In genomic region chr6:35400901-35401311, GRCh38 we compare ENCODE assay signal across 15 cellular contexts. TPM values are rescaled to one million over a fixed set of nuclear protein-coding genes. Genes with fewer than 3 reads are reported as not detected.
DNase-seq lines count a peak whose midpoint lies in the region; ATAC-seq, FAIRE-seq and TF ChIP-seq lines count a peak whose summit lies in the region.
"Had no signal": no experiment of that assay in that cellular context is flagged by ENCODE, and none has a peak within 500 bp of the region (broad histone marks: within the 10 kb centered on the region; RNA-seq: fewer than 3 reads in every experiment).

No MANE protein-coding gene starts in this region.

- no peak overlapping the region for H3K9ac ChIP-seq in K562 (ENCODE audit: insufficient read depth in 1 of 2, low read depth in 2 of 2, low read length in 2 of 2)

- no peak overlapping the region for H3K4me3 Mint-ChIP-seq in CD4-positive, alpha-beta memory T cell
- H3K4me3 Mint-ChIP-seq: CD14-positive monocyte had no signal

- peaks cover 11 to 12% of the 10 kb centered on the region in 2 donors for H3K36me3 Mint-ChIP-seq in CD4-positive, alpha-beta memory T cell

- no peak overlapping the region for H2AFZ ChIP-seq in K562 (ENCODE audit: low read depth, low read length)

- H3K36me3 ChIP-seq in CD4-positive, alpha-beta memory T cell (ENCODE audit: insufficient read depth, low read length): no peaks in the 10 kb centered on the region
- H3K36me3 ChIP-seq in K562 (ENCODE audit: control insufficient read depth, insufficient read depth, low read length): no peaks in the 10 kb centered on the region
- H3K36me3 ChIP-seq: prostate gland had no signal

- H3K4me1 ChIP-seq in CD4-positive, alpha-beta memory T cell (ENCODE audit: insufficient read depth, low read length): no peaks in the 10 kb centered on the region
- H3K4me1 ChIP-seq in K562 (replicated peaks in 1 of 2; ENCODE audit: control insufficient read depth in 2 of 2, insufficient read depth in 2 of 2, low read length in 2 of 2): peaks cover 2 to 5% of the 10 kb centered on the region in 2 experiments; a peak in 2 of 5 replicates
- H3K4me1 ChIP-seq: prostate gland had no signal

- H4K20me1 ChIP-seq in K562 (replicated peaks; ENCODE audit: control insufficient read depth, insufficient read depth, low read length): peaks cover 23% of the 10 kb centered on the region

- no peak for TF ChIP-seq CTCF in K562 (IDR thresholded peaks at IDR 0.05 in 2 of 3, conservative IDR thresholded peaks at IDR 0.05 in 1 of 3; ENCODE audit: insufficient read depth in 2 of 3, low read depth in 1 of 3, low read length in 3 of 3)

- no peaks in the 10 kb centered on the region for H3K9me3 Mint-ChIP-seq in CD4-positive, alpha-beta memory T cell
- H3K9me3 Mint-ChIP-seq: CD14-positive monocyte had no signal

- no peaks in the 10 kb centered on the region for H3K79me2 ChIP-seq in K562 (ENCODE audit: control insufficient read depth, insufficient read depth, low read length)

- peaks cover 14 to 42% (median 18%) of the 10 kb centered on the region in 4 donors for H3K4me1 Mint-ChIP-seq in CD4-positive, alpha-beta memory T cell
- H3K4me1 Mint-ChIP-seq: CD14-positive monocyte had no signal

- H3K27ac ChIP-seq in CD4-positive, alpha-beta memory T cell (ENCODE audit: low read depth, low read length): no peak overlapping the region
- no peak overlapping the region for H3K27ac ChIP-seq in K562 (ENCODE audit: extremely low read depth, low read depth, low read length)
- H3K27ac ChIP-seq: coronary artery, prostate gland had no signal

- TF ChIP-seq EP300 in K562 (IDR thresholded peaks at IDR 0.05; ENCODE audit: low read length): no peak

- peak overlapping the region in 5 of 7 donors; percentile 22 to 80 (median 67) for H3K27ac Mint-ChIP-seq in CD4-positive, alpha-beta memory T cell

- no peak overlapping the region for H3K4me2 ChIP-seq in K562 (ENCODE audit: insufficient read depth, low read length)

- 12% methylated on average over 5 of the region's 5 CpGs for WGBS in K562 (ENCODE audit: insufficient coverage, low coverage, missing lambda C conversion rate)

- H3K4me3 ChIP-seq in CD4-positive, alpha-beta memory T cell (ENCODE audit: low read length in 2 of 2): no peak overlapping the region
- no peak overlapping the region for H3K4me3 ChIP-seq in K562
- H3K4me3 ChIP-seq: coronary artery, lung, prostate gland had no signal

- intact Hi-C loops in CD4-positive, alpha-beta memory T cell (cut with micrococcal nuclease): no loop called here
- intact Hi-C loops in K562 (cut with micrococcal nuclease): no loop called here

- in situ Hi-C loops in K562 (cut with MboI): no loop called here

- POLR2A ChIA-PET in CD4-positive, alpha-beta memory T cell (lab: Charles Lee; ENCODE audit: partially characterized antibody): no interaction called here
- POLR2A ChIA-PET in K562 (lab: Yijun Ruan, JAX): interaction anchor here (1.1 to 1.4 kb wide), 3 partner anchors 9 to 16 kb away, joined by 3 to 4 read pairs (median 3); no protein-coding TSS in a partner anchor

- DNase-seq in CD4-positive, alpha-beta memory T cell: no peak
- DNase-seq in HT-29 (ENCODE audit: low spot score) (peak; percentile 97), K562 (ENCODE audit: extremely low read depth in 1 of 4, low spot score in 3 of 4) (no peak), mucosa of gallbladder (ENCODE audit: low spot score) (peak; percentile 23)
- DNase-seq: activated naive CD4-positive, alpha-beta T cell treated with Interleukin-2 at 50 U/mL for 16 hours; NCI-H146 had no signal

- TF ChIP-seq POLR2A in K562 (conservative IDR thresholded peaks at IDR 0.05): no peak

- H3K9me1 ChIP-seq in K562 (ENCODE audit: control insufficient read depth, insufficient read depth, low read length): no peaks in the 10 kb centered on the region

- FAIRE-seq in K562 (lab: Jason Lieb, UNC): no peak

- no peaks in the 10 kb centered on the region for H3K9me3 ChIP-seq in CD4-positive, alpha-beta memory T cell (ENCODE audit: control insufficient read depth in 1 of 2, low read length in 2 of 2)
- no peaks in the 10 kb centered on the region for H3K9me3 ChIP-seq in K562 (replicated peaks; ENCODE audit: control insufficient read depth, insufficient read depth, low read depth, low read length)
- H3K9me3 ChIP-seq: prostate gland had no signal

- H3K27me3 ChIP-seq in CD4-positive, alpha-beta memory T cell (ENCODE audit: insufficient read depth, low read length): no peaks in the 10 kb centered on the region
- H3K27me3 ChIP-seq in K562 (ENCODE audit: control insufficient read depth in 2 of 2, insufficient read depth in 2 of 2, low read length in 2 of 2): no peaks in the 10 kb centered on the region

- no peak for TF ChIP-seq RAD21 in K562 (CRISPR knock-in tag; conservative IDR thresholded peaks at IDR 0.05 in 1 of 2, IDR thresholded peaks at IDR 0.05 in 1 of 2)

- no peaks in the 10 kb centered on the region for H3K27me3 Mint-ChIP-seq in CD4-positive, alpha-beta memory T cell

- ATAC-seq in K562: no peak
- no peak for ATAC-seq in GM18502 (IDR thresholded peaks at IDR 0.05; ENCODE audit: poor library complexity, unreplicated experiment)
- no peak for ATAC-seq in HG02885 (IDR thresholded peaks at IDR 0.05; ENCODE audit: poor library complexity, unreplicated experiment)
- ATAC-seq in HG03469 (IDR thresholded peaks at IDR 0.05; ENCODE audit: unreplicated experiment): no peak
- no peak for ATAC-seq in HG03095 (IDR thresholded peaks at IDR 0.05; ENCODE audit: unreplicated experiment)
- ATAC-seq: activated CD4-positive, CD25-positive, alpha-beta regulatory T cell treated with anti-CD3 and anti-CD28 coated beads, Interleukin-2, amount 50 U/mL, for 24 hours had no signal

- CTCF ChIA-PET in CD4-positive, alpha-beta memory T cell (lab: Charles Lee; ENCODE audit: partially characterized antibody): no interaction called here
- CTCF ChIA-PET in K562 (lab: Yijun Ruan, JAX; ENCODE audit: low intra/inter-chr PET ratio): no interaction called here

- no TSS peak for BruUV-seq in K562 (replicated peaks; lab: Mats Ljungman, UMichigan)

TF ChIP-seq in K562, 482 proteins besides CTCF, POLR2A, EP300 and RAD21:
- peak; percentile 78 for TF ChIP-seq NFIC (IDR thresholded peaks at IDR 0.05)
- no peak for TF ChIP-seq ZNF224 (CRISPR knock-in tag; IDR thresholded peaks at IDR 0.05)

RNA-seq across cellular contexts. Expression of gene FANCE, which starts 51.2 kb away (rescaled TPM):
- total RNA-seq in CD4-positive, alpha-beta memory T cell: 1 to 10 TPM; 8.9 to 9.0 TPM
- 1 to 10 TPM; 5.4 to 7.0 TPM for polyA plus RNA-seq in CD4-positive, alpha-beta memory T cell
- total RNA-seq in HT-29 (2014; rRNA removed; shearing (Covaris generic)): 7.4 and 8.6 TPM in 2 replicates
- total RNA-seq in K562 (2011; cell fraction: chromatin; rRNA removed; ENCODE audit: low replicate concordance): 16.1 and 26.5 TPM in 2 replicates
- 19.5 and 21.1 TPM in 2 replicates for total RNA-seq in K562 (2011; cell fraction: nucleolus; rRNA removed)
- 16.1 and 16.4 TPM in 2 replicates for total RNA-seq in K562 (2011; cell fraction: nucleoplasm; rRNA removed)
- total RNA-seq in K562 (2014; rRNA removed) (26.7 and 30.2 TPM in 2 replicates), K562 (2014; rRNA removed; fragmentation: Illumina TruSeq; extraction: Trizol) (16.1 and 16.8 TPM in 2 replicates), K562 (2015; rRNA removed; fragmentation: Illumina TruSeq; extraction: Trizol) (14.5 and 14.8 TPM in 2 replicates), K562 (2021) (23.7 and 26.1 TPM in 2 replicates), mucosa of gallbladder (2.6 TPM)
- polyA plus RNA-seq in K562 (2011; rRNA removed) (17.0 and 20.4 TPM in 2 replicates), K562 (2014; fragmentation: Illumina TruSeq; extraction: Trizol) (17.3 and 18.3 TPM in 2 replicates), K562 (2014; fragmentation: Nextera tagmentation; extraction: Ambion mirVana) (1 to 10 TPM; 5.7 to 5.9 TPM), K562 (2014; rRNA removed) (17.2 and 20.4 TPM in 2 replicates)
- polyA plus RNA-seq in K562 (2011; cell fraction: cytosol; rRNA removed): 19.3 and 22.3 TPM in 2 replicates
- 18.2 and 22.0 TPM in 2 replicates for polyA plus RNA-seq in K562 (2011; cell fraction: nucleus; rRNA removed)
- 13.1 and 18.0 TPM in 2 replicates for polyA plus RNA-seq in K562 (2012)
- 14.5 and 16.4 TPM in 2 replicates for polyA minus RNA-seq in K562 (2011; rRNA and poly(A)+ RNA removed)
- 12.4 and 15.0 TPM in 2 replicates for polyA minus RNA-seq in K562 (2011; cell fraction: cytosol; rRNA and poly(A)+ RNA removed)
- polyA minus RNA-seq in K562 (2011; cell fraction: nucleus; rRNA and poly(A)+ RNA removed): 4.8 and 6.6 TPM in 2 replicates

RNA-seq across cellular contexts. Expression of gene PPARD, which starts 58.5 kb away (rescaled TPM):
- 10 to 100 TPM; 37.2 to 38.7 TPM for total RNA-seq in CD4-positive, alpha-beta memory T cell
- 10 to 100 TPM in 1 of 2 donors, 1 to 10 TPM in 1; 2.6 to 10.7 TPM for polyA plus RNA-seq in CD4-positive, alpha-beta memory T cell
- total RNA-seq in HT-29 (2014; rRNA removed; shearing (Covaris generic)): 10.1 and 13.7 TPM in 2 replicates
- 15.0 and 29.8 TPM in 2 replicates for total RNA-seq in K562 (2011; cell fraction: chromatin; rRNA removed; ENCODE audit: low replicate concordance)
- 15.7 and 18.3 TPM in 2 replicates for total RNA-seq in K562 (2011; cell fraction: nucleolus; rRNA removed)
- total RNA-seq in K562 (2011; cell fraction: nucleoplasm; rRNA removed): 17.1 and 18.0 TPM in 2 replicates
- total RNA-seq in K562 (2014; rRNA removed): 3.8 and 5.1 TPM in 2 replicates
- total RNA-seq in K562 (2014; rRNA removed; fragmentation: Illumina TruSeq; extraction: Trizol): 1.7 and 2.0 TPM in 2 replicates
- 3.1 and 3.3 TPM in 2 replicates for total RNA-seq in K562 (2015; rRNA removed; fragmentation: Illumina TruSeq; extraction: Trizol)
- 11.4 and 13.2 TPM in 2 replicates for total RNA-seq in K562 (2021)
- polyA plus RNA-seq in K562 (2011; rRNA removed): 8.1 and 18.2 TPM in 2 replicates
- polyA plus RNA-seq in K562 (2011; cell fraction: cytosol; rRNA removed): 16.0 and 18.8 TPM in 2 replicates
- polyA plus RNA-seq in K562 (2011; cell fraction: nucleus; rRNA removed): 26.6 and 29.0 TPM in 2 replicates
- polyA plus RNA-seq in K562 (2012): 10.8 and 20.2 TPM in 2 replicates
- 9.2 and 11.4 TPM in 2 replicates for polyA plus RNA-seq in K562 (2014; fragmentation: Illumina TruSeq; extraction: Trizol)
- polyA plus RNA-seq in K562 (2014; fragmentation: Nextera tagmentation; extraction: Ambion mirVana): under 1 TPM; 0.14 to 0.18 TPM
- polyA plus RNA-seq in K562 (2014; rRNA removed): 9.5 and 9.7 TPM in 2 replicates
- 7.2 TPM in 2 replicates for polyA minus RNA-seq in K562 (2011; rRNA and poly(A)+ RNA removed)
- polyA minus RNA-seq in K562 (2011; cell fraction: cytosol; rRNA and poly(A)+ RNA removed): 6.5 and 10.1 TPM in 2 replicates
- polyA minus RNA-seq in K562 (2011; cell fraction: nucleus; rRNA and poly(A)+ RNA removed): 5.0 and 6.9 TPM in 2 replicates
- 27.9 TPM for total RNA-seq in mucosa of gallbladder

Comparison
In these comparisons a context has a peak if more than half of its experiments do, and no peak if none do; other contexts are left out.
1. DNase-seq: peak in HT-29 (single experiment) and mucosa of gallbladder (single experiment); none in CD4-positive, alpha-beta memory T cell (0 of 5) and K562 (0 of 4).